ENCODE assay signal across 23 cellular contexts in genomic region chr18:47519706-47520105, GRCh38.
"Had no signal": no experiment of that assay in that cellular context is flagged by ENCODE, and none has a peak within 500 bp of the region (broad histone marks: within the 10 kb centered on the region; RNA-seq: fewer than 3 reads in every experiment).

No MANE protein-coding gene starts in this region.

- H3K27me3 Mint-ChIP-seq: dendritic cell treated with granulocyte-macrophage colony-stimulating factor and Interleukin-4, amounts not matched to agents 40 ng/mL and 50 ng/mL, for 4 days; effector memory CD8-positive, alpha-beta T cell had no signal

- H3K9me3 ChIP-seq: colonic mucosa, esophagus squamous epithelium, gastrocnemius medialis, gastroesophageal sphincter, heart left ventricle had no signal

- H3K4me1 ChIP-seq: colonic mucosa, esophagus squamous epithelium, foreskin keratinocyte, gastrocnemius medialis, gastroesophageal sphincter, heart left ventricle, heart right ventricle had no signal

- H3K9me3 Mint-ChIP-seq: dendritic cell treated with granulocyte-macrophage colony-stimulating factor and Interleukin-4, amounts not matched to agents 40 ng/mL and 50 ng/mL, for 4 days; effector memory CD8-positive, alpha-beta T cell had no signal

- H3K4me3 Mint-ChIP-seq: dendritic cell treated with granulocyte-macrophage colony-stimulating factor and Interleukin-4, amounts not matched to agents 40 ng/mL and 50 ng/mL, for 4 days; effector memory CD8-positive, alpha-beta T cell; endodermal cell had no signal

- H3K27ac Mint-ChIP-seq: dendritic cell treated with granulocyte-macrophage colony-stimulating factor and Interleukin-4, amounts not matched to agents 40 ng/mL and 50 ng/mL, for 4 days; effector memory CD8-positive, alpha-beta T cell; endodermal cell had no signal

- H3K27ac ChIP-seq: colonic mucosa, coronary artery, dorsolateral prefrontal cortex, epithelial cell of prostate, esophagus squamous epithelium, foreskin keratinocyte, gastrocnemius medialis, gastroesophageal sphincter, heart left ventricle, heart right ventricle had no signal

- DNase-seq: colonic mucosa; cortex of kidney; dermis blood vessel endothelial cell; dorsolateral prefrontal cortex; effector CD4-positive, alpha-beta T cell; effector CD8-positive, alpha-beta T cell; effector memory CD4-positive, alpha-beta T cell; effector memory CD8-positive, alpha-beta T cell; endodermal cell; erythroblast; esophagus squamous epithelium; foreskin fibroblast; foreskin keratinocyte; foreskin melanocyte; gastrocnemius medialis; glutamatergic neuron; head of caudate nucleus; heart left ventricle; heart right ventricle had no signal

- H3K4me1 Mint-ChIP-seq: endodermal cell had no signal

- H3K27me3 ChIP-seq: colonic mucosa, foreskin keratinocyte, gastrocnemius medialis, gastroesophageal sphincter had no signal

- H3K4me3 ChIP-seq: colonic mucosa, coronary artery, dorsolateral prefrontal cortex, esophagus squamous epithelium, gastrocnemius medialis, gastroesophageal sphincter, heart left ventricle, heart right ventricle had no signal

- H3K36me3 ChIP-seq: colonic mucosa, esophagus squamous epithelium, gastrocnemius medialis, gastroesophageal sphincter, heart left ventricle, heart right ventricle had no signal
